9 cellular contexts compared by ENCODE assay signal in genomic region chr3:3015472-3016089, GRCh38.
DNase-seq lines count a peak whose midpoint lies in the region; ATAC-seq and TF ChIP-seq lines count a peak whose summit lies in the region.
"Had no signal": no experiment of that assay in that cellular context is flagged by ENCODE, and none has a peak within 500 bp of the region (broad histone marks: within the 10 kb centered on the region; RNA-seq: fewer than 3 reads in every experiment).

No MANE protein-coding gene starts in this region.

- no peaks in the 10 kb centered on the region for H3K4me1 ChIP-seq in endodermal cell (ENCODE audit: control insufficient read depth, insufficient read depth, low read length)

- H3K4me1 Mint-ChIP-seq in endodermal cell: peaks cover 15% of the 10 kb centered on the region
- no peaks in the 10 kb centered on the region for H3K4me1 Mint-ChIP-seq in activated T-helper 2 cell treated with anti-CD3 and anti-CD28 coated beads, Interferon-gamma antibody, Interleukin-2, Interleukin-4, amounts not matched to agents 10 μg/mL and 5 μg/mL and 100 μg/mL, durations not matched to agents 14 hours and 24 hours and 36 hours (ENCODE audit: low read depth)

- no peak overlapping the region for H3K9ac ChIP-seq in endodermal cell (ENCODE audit: extremely low read depth, low read length, poor library complexity, severe bottlenecking)

- ATAC-seq in HG02973 (IDR thresholded peaks at IDR 0.05; ENCODE audit: unreplicated experiment) (peak; percentile 71), omental fat pad (ENCODE audit: low FRiP score) (peak; percentile 78), HG02938 (IDR thresholded peaks at IDR 0.05; ENCODE audit: unreplicated experiment) (no peak)

- DNase-seq in DMS 273 (lab: John Stamatoyannopoulos, UW; ENCODE audit: unreplicated experiment) (peak; percentile 33), DMS 273 treated with DMSO at 0.1 percent for 48 hours (lab: John Stamatoyannopoulos, UW) (no peak), NCI-H524 (lab: John Stamatoyannopoulos, UW) (peak; percentile 15 to 62), endodermal cell (no peak), omental fat pad (ENCODE audit: low spot score) (no peak)
- no peak for DNase-seq in activated T-helper 2 cell treated with anti-CD3 and anti-CD28 coated beads, Interferon-gamma antibody, Interleukin-2, Interleukin-4, amounts not matched to agents 10 μg/mL and 5 μg/mL and 100 μg/mL, durations not matched to agents 14 hours and 24 hours and 36 hours (ENCODE audit: low spot score)

- H3K9me3 Mint-ChIP-seq in endodermal cell: no peaks in the 10 kb centered on the region
- no peaks in the 10 kb centered on the region for H3K9me3 Mint-ChIP-seq in activated T-helper 2 cell treated with anti-CD3 and anti-CD28 coated beads, Interferon-gamma antibody, Interleukin-2, Interleukin-4, amounts not matched to agents 10 μg/mL and 5 μg/mL and 100 μg/mL, durations not matched to agents 14 hours and 24 hours and 36 hours
- H3K9me3 Mint-ChIP-seq: memory B cell had no signal

- no peaks in the 10 kb centered on the region for H3K36me3 ChIP-seq in endodermal cell (ENCODE audit: control insufficient read depth, insufficient read depth, low read length)

- H3K27ac ChIP-seq in endodermal cell (ENCODE audit: low read depth, low read length): no peak overlapping the region

- WGBS in endodermal cell (ENCODE audit: insufficient coverage in 1 of 2, insufficient read length in 1 of 2), 2 experiments: 65 to 75% methylated on average over 2 to 5 of the region's 5 CpGs

- H3K27ac Mint-ChIP-seq in endodermal cell: no peak overlapping the region
- no peak overlapping the region for H3K27ac Mint-ChIP-seq in activated T-helper 2 cell treated with anti-CD3 and anti-CD28 coated beads, Interferon-gamma antibody, Interleukin-2, Interleukin-4, amounts not matched to agents 10 μg/mL and 5 μg/mL and 100 μg/mL, durations not matched to agents 14 hours and 24 hours and 36 hours
- H3K27ac Mint-ChIP-seq: memory B cell had no signal

- H3K4me3 ChIP-seq in endodermal cell (ENCODE audit: low read length): no peak overlapping the region

- peaks cover 7% of the 10 kb centered on the region for H3K27me3 Mint-ChIP-seq in endodermal cell (ENCODE audit: insufficient read depth)
- H3K27me3 Mint-ChIP-seq in activated T-helper 2 cell treated with anti-CD3 and anti-CD28 coated beads, Interferon-gamma antibody, Interleukin-2, Interleukin-4, amounts not matched to agents 10 μg/mL and 5 μg/mL and 100 μg/mL, durations not matched to agents 14 hours and 24 hours and 36 hours (ENCODE audit: low read depth): peaks cover 12% of the 10 kb centered on the region

- intact Hi-C loops in activated T-helper 2 cell treated with anti-CD3 and anti-CD28 coated beads, Interferon-gamma antibody, Interleukin-2, Interleukin-4, amounts not matched to agents 10 μg/mL and 5 μg/mL and 100 μg/mL, durations not matched to agents 14 hours and 24 hours and 36 hours (cut with micrococcal nuclease): no loop called here

- TF ChIP-seq CTCF in endodermal cell (conservative IDR thresholded peaks at IDR 0.05) (peak; percentile 70), omental fat pad (IDR thresholded peaks at IDR 0.05) (no peak)

- no peaks in the 10 kb centered on the region for H3K9me3 ChIP-seq in endodermal cell (ENCODE audit: control insufficient read depth, low read length)

- no peak overlapping the region for H3K4me3 Mint-ChIP-seq in endodermal cell
- no peak overlapping the region for H3K4me3 Mint-ChIP-seq in activated T-helper 2 cell treated with anti-CD3 and anti-CD28 coated beads, Interferon-gamma antibody, Interleukin-2, Interleukin-4, amounts not matched to agents 10 μg/mL and 5 μg/mL and 100 μg/mL, durations not matched to agents 14 hours and 24 hours and 36 hours (ENCODE audit: low read depth)
- H3K4me3 Mint-ChIP-seq: memory B cell had no signal

- no peaks in the 10 kb centered on the region for H3K36me3 Mint-ChIP-seq in endodermal cell (ENCODE audit: low read depth)
- no peaks in the 10 kb centered on the region for H3K36me3 Mint-ChIP-seq in activated T-helper 2 cell treated with anti-CD3 and anti-CD28 coated beads, Interferon-gamma antibody, Interleukin-2, Interleukin-4, amounts not matched to agents 10 μg/mL and 5 μg/mL and 100 μg/mL, durations not matched to agents 14 hours and 24 hours and 36 hours (ENCODE audit: low read depth)
- H3K36me3 Mint-ChIP-seq: memory B cell had no signal

- no peaks in the 10 kb centered on the region for H3K27me3 ChIP-seq in endodermal cell (ENCODE audit: control insufficient read depth, insufficient read depth, low read length, poor library complexity, severe bottlenecking)

Comparison
In these comparisons a context has a peak if more than half of its experiments do, and no peak if none do; other contexts are left out.
1. DNase-seq: peak in DMS 273 (single experiment) and NCI-H524 (2 of 2); none in DMS 273 treated with DMSO at 0.1 percent for 48 hours (single experiment), endodermal cell (single experiment), omental fat pad (single experiment) and activated T-helper 2 cell treated with anti-CD3 and anti-CD28 coated beads, Interferon-gamma antibody, Interleukin-2, Interleukin-4, amounts not matched to agents 10 μg/mL and 5 μg/mL and 100 μg/mL, durations not matched to agents 14 hours and 24 hours and 36 hours (single experiment).